1 cellular context compared by ENCODE assay signal in the genomic region with DNA sequence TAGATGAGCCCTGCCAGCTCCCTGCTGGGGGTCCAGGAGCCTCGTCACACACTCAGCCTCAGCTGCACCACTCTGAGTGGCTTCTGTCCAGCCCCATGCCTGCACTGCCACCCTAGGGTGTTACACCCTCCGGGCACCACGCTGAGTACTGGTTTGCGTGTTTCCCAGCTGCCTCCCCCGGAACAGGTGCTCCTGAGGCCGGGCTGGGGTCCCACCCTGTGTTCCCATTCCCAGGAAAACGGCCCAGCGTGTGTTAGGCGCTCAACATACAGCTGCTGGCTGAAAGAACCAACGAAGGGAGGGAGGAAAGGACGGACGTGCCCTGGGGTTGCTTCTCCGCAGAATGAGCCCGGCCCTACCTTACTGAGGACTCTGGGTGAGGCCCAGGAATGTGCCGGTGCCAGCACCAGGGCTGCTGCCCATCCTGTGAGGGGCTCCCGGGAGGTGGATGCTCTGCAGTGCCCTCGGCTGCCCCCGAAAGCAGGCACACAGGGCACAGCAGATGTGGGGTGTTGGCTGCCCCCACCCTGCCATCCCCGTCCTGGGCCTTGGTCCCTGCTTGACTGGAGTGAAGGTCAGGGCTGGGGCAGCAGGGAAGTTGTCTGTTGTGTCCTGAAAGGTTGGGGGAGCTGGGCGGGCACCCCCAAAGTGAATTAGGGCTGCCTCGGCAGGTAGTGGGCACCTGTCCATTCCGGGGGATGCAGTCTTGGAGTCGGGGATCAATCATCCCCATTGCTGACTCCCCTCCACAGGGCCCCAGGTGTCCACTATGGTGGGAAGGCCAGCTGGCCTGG.
TF ChIP-seq lines count a peak whose summit lies in the region.

No MANE protein-coding gene starts in this region.

TF ChIP-seq in GM23338, 12 proteins besides CTCF, POLR2A, EP300 and RAD21:
- TF ChIP-seq CREB1 (CRISPR knock-in tag; IDR thresholded peaks at IDR 0.05; ENCODE audit: low read depth) (no peak), STAT1 (IDR thresholded peaks at IDR 0.05; ENCODE audit: unreplicated experiment) (no peak), ZNF114 (CRISPR knock-in tag; IDR thresholded peaks at IDR 0.05) (no peak), JUNB (IDR thresholded peaks at IDR 0.05; ENCODE audit: unreplicated experiment) (no peak), NANOG (IDR thresholded peaks at IDR 0.05; ENCODE audit: borderline replicate concordance) (no peak), POLR2AphosphoS5 (IDR thresholded peaks at IDR 0.05; ENCODE audit: low read depth) (no peak), EZH2phosphoT487 (IDR thresholded peaks at IDR 0.05; ENCODE audit: unreplicated experiment) (no peak), EZH2 (IDR thresholded peaks at IDR 0.05; ENCODE audit: low read depth, unreplicated experiment) (no peak), ZNF331 (CRISPR knock-in tag; IDR thresholded peaks at IDR 0.05; ENCODE audit: low read depth) (no peak)
- TF ChIP-seq, protein P1, sequence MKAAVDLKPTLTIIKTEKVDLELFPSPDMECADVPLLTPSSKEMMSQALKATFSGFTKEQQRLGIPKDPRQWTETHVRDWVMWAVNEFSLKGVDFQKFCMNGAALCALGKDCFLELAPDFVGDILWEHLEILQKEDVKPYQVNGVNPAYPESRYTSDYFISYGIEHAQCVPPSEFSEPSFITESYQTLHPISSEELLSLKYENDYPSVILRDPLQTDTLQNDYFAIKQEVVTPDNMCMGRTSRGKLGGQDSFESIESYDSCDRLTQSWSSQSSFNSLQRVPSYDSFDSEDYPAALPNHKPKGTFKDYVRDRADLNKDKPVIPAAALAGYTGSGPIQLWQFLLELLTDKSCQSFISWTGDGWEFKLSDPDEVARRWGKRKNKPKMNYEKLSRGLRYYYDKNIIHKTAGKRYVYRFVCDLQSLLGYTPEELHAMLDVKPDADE (IDR thresholded peaks at IDR 0.05) = no peak
- TF ChIP-seq, protein P2, sequence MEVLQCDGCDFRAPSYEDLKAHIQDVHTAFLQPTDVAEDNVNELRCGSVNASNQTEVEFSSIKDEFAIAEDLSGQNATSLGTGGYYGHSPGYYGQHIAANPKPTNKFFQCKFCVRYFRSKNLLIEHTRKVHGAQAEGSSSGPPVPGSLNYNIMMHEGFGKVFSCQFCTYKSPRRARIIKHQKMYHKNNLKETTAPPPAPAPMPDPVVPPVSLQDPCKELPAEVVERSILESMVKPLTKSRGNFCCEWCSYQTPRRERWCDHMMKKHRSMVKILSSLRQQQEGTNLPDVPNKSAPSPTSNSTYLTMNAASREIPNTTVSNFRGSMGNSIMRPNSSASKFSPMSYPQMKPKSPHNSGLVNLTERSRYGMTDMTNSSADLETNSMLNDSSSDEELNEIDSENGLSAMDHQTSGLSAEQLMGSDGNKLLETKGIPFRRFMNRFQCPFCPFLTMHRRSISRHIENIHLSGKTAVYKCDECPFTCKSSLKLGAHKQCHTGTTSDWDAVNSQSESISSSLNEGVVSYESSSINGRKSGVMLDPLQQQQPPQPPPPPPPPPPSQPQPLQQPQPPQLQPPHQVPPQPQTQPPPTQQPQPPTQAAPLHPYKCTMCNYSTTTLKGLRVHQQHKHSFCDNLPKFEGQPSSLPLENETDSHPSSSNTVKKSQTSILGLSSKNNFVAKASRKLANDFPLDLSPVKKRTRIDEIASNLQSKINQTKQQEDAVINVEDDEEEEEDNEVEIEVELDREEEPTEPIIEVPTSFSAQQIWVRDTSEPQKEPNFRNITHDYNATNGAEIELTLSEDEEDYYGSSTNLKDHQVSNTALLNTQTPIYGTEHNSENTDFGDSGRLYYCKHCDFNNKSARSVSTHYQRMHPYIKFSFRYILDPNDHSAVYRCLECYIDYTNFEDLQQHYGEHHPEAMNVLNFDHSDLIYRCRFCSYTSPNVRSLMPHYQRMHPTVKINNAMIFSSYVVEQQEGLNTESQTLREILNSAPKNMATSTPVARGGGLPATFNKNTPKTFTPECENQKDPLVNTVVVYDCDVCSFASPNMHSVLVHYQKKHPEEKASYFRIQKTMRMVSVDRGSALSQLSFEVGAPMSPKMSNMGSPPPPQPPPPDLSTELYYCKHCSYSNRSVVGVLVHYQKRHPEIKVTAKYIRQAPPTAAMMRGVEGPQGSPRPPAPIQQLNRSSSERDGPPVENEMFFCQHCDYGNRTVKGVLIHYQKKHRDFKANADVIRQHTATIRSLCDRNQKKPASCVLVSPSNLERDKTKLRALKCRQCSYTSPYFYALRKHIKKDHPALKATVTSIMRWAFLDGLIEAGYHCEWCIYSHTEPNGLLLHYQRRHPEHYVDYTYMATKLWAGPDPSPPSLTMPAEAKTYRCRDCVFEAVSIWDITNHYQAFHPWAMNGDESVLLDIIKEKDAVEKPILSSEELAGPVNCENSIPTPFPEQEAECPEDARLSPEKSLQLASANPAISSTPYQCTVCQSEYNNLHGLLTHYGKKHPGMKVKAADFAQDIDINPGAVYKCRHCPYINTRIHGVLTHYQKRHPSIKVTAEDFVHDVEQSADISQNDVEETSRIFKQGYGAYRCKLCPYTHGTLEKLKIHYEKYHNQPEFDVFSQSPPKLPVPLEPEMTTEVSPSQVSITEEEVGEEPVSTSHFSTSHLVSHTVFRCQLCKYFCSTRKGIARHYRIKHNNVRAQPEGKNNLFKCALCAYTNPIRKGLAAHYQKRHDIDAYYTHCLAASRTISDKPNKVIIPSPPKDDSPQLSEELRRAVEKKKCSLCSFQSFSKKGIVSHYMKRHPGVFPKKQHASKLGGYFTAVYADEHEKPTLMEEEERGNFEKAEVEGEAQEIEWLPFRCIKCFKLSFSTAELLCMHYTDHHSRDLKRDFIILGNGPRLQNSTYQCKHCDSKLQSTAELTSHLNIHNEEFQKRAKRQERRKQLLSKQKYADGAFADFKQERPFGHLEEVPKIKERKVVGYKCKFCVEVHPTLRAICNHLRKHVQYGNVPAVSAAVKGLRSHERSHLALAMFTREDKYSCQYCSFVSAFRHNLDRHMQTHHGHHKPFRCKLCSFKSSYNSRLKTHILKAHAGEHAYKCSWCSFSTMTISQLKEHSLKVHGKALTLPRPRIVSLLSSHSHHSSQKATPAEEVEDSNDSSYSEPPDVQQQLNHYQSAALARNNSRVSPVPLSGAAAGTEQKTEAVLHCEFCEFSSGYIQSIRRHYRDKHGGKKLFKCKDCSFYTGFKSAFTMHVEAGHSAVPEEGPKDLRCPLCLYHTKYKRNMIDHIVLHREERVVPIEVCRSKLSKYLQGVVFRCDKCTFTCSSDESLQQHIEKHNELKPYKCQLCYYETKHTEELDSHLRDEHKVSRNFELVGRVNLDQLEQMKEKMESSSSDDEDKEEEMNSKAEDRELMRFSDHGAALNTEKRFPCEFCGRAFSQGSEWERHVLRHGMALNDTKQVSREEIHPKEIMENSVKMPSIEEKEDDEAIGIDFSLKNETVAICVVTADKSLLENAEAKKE (CRISPR knock-in tag; IDR thresholded peaks at IDR 0.05) = no peak
- TF ChIP-seq, protein P3, sequence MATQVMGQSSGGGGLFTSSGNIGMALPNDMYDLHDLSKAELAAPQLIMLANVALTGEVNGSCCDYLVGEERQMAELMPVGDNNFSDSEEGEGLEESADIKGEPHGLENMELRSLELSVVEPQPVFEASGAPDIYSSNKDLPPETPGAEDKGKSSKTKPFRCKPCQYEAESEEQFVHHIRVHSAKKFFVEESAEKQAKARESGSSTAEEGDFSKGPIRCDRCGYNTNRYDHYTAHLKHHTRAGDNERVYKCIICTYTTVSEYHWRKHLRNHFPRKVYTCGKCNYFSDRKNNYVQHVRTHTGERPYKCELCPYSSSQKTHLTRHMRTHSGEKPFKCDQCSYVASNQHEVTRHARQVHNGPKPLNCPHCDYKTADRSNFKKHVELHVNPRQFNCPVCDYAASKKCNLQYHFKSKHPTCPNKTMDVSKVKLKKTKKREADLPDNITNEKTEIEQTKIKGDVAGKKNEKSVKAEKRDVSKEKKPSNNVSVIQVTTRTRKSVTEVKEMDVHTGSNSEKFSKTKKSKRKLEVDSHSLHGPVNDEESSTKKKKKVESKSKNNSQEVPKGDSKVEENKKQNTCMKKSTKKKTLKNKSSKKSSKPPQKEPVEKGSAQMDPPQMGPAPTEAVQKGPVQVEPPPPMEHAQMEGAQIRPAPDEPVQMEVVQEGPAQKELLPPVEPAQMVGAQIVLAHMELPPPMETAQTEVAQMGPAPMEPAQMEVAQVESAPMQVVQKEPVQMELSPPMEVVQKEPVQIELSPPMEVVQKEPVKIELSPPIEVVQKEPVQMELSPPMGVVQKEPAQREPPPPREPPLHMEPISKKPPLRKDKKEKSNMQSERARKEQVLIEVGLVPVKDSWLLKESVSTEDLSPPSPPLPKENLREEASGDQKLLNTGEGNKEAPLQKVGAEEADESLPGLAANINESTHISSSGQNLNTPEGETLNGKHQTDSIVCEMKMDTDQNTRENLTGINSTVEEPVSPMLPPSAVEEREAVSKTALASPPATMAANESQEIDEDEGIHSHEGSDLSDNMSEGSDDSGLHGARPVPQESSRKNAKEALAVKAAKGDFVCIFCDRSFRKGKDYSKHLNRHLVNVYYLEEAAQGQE (IDR thresholded peaks at IDR 0.05; ENCODE audit: unreplicated experiment) = no peak
TF ChIP-seq in GM23338: peak in this region for 0.
